1 cellular context compared by ENCODE assay signal in genomic region chr2:54671875-54672586, GRCh38.
TF ChIP-seq lines count a peak whose summit lies in the region.

No MANE protein-coding gene starts in this region.

TF ChIP-seq in SK-N-SH, 30 proteins besides CTCF, POLR2A, EP300 and RAD21 (continued from another document):
- TF ChIP-seq IRF3 (IDR thresholded peaks at IDR 0.05; ENCODE audit: low read depth, low read length) (no peak), FOXJ3 (CRISPR knock-in tag; IDR thresholded peaks at IDR 0.05) (no peak), NFIC (IDR thresholded peaks at IDR 0.05; ENCODE audit: borderline replicate concordance) (no peak), TAF1 (IDR thresholded peaks at IDR 0.05; ENCODE audit: borderline replicate concordance, low read depth, low read length) (no peak), REST (IDR thresholded peaks at IDR 0.05; ENCODE audit: low read depth, low read length) (no peak), GABPA (IDR thresholded peaks at IDR 0.05; ENCODE audit: low read depth) (no peak), ZBTB33 (IDR thresholded peaks at IDR 0.05; ENCODE audit: borderline replicate concordance, low read depth) (no peak), NRF1 (IDR thresholded peaks at IDR 0.05; ENCODE audit: low read depth, low read length) (no peak), EZH2phosphoT487 (IDR thresholded peaks at IDR 0.05; ENCODE audit: borderline replicate concordance, low read depth) (no peak), MXI1 (IDR thresholded peaks at IDR 0.05; ENCODE audit: low read depth, low read length) (no peak), YY1 (IDR thresholded peaks at IDR 0.05; ENCODE audit: low read depth) (no peak), RCOR1 (IDR thresholded peaks at IDR 0.05; ENCODE audit: low read length) (no peak), CHD2 (IDR thresholded peaks at IDR 0.05; ENCODE audit: low read length, partially characterized antibody) (no peak), RFX5 (IDR thresholded peaks at IDR 0.05; ENCODE audit: low read length) (no peak), JUND (IDR thresholded peaks at IDR 0.05) (no peak)
